In the genomic region with DNA sequence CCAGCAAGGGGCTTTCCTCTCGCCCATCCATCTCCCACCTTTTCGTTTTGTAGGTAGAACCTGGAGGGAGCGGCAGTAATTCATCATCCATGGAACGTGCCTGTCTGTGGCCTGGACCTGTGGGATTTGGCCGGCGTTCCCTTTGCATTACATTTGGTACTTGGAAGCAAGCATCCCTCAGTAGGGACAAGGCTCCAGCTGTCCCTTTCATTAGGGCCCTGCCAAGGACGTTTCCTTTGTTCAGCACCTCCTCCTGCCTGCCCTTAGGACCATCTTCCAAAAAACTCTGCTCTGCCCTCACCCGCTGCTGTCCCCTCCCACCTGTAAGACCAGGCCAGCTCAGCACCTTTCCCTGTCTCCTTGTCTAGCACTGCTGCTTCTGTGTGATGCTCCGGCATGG, we compare ENCODE assay signal across 6 cellular contexts.
"Had no signal": no experiment of that assay in that cellular context is flagged by ENCODE, and none has a peak within 500 bp of the region (broad histone marks: within the 10 kb centered on the region; RNA-seq: fewer than 3 reads in every experiment).

No MANE protein-coding gene starts in this region.

- H3K36me3 Mint-ChIP-seq: IgD-negative memory B cell had no signal

- H3K27ac Mint-ChIP-seq: HFFc6, IgD-negative memory B cell had no signal

- H3K4me3 Mint-ChIP-seq: HFFc6, IgD-negative memory B cell had no signal

- H3K4me1 Mint-ChIP-seq: IgD-negative memory B cell had no signal

- DNase-seq: GM23248, GOT3, H7, HFFc6, KBM-7 had no signal
